1 cellular context compared by ENCODE assay signal in the genomic region with DNA sequence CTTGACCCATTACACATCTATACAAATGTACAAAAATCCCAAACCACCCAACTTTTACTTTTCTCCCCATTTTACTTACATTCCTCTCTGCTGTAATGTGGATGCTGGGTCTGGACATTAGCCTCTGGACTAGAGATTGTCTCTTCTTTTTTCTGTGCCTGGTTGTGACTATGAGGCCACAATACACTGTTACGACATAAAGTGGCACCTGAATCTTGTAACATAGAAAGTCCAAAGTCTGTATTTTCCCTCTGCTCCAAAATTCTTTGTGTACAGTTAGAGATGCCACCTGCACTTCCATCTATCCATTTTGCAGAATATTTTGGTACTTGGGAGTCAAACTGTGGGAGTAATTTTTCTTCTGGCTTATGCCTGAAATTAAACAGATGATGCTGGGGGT.
TF ChIP-seq lines count a peak whose summit lies in the region.

No MANE protein-coding gene starts in this region.

TF ChIP-seq in SK-N-SH treated with all-trans-retinoic acid at 6 μM for 48 hours, 23 proteins besides CTCF, POLR2A, EP300 and RAD21 (continued from another document):
- TF ChIP-seq, protein P1, sequence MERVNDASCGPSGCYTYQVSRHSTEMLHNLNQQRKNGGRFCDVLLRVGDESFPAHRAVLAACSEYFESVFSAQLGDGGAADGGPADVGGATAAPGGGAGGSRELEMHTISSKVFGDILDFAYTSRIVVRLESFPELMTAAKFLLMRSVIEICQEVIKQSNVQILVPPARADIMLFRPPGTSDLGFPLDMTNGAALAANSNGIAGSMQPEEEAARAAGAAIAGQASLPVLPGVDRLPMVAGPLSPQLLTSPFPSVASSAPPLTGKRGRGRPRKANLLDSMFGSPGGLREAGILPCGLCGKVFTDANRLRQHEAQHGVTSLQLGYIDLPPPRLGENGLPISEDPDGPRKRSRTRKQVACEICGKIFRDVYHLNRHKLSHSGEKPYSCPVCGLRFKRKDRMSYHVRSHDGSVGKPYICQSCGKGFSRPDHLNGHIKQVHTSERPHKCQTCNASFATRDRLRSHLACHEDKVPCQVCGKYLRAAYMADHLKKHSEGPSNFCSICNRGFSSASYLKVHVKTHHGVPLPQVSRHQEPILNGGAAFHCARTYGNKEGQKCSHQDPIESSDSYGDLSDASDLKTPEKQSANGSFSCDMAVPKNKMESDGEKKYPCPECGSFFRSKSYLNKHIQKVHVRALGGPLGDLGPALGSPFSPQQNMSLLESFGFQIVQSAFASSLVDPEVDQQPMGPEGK (CRISPR knock-in tag; IDR thresholded peaks at IDR 0.05; ENCODE audit: borderline replicate concordance) = no peak
- TF ChIP-seq ESRRG (CRISPR knock-in tag; IDR thresholded peaks at IDR 0.05) = no peak
- no peak for TF ChIP-seq ZC3H10 (CRISPR knock-in tag; IDR thresholded peaks at IDR 0.05)
- TF ChIP-seq GLIS3 (CRISPR knock-in tag; IDR thresholded peaks at IDR 0.05) = no peak
- TF ChIP-seq, protein P2, sequence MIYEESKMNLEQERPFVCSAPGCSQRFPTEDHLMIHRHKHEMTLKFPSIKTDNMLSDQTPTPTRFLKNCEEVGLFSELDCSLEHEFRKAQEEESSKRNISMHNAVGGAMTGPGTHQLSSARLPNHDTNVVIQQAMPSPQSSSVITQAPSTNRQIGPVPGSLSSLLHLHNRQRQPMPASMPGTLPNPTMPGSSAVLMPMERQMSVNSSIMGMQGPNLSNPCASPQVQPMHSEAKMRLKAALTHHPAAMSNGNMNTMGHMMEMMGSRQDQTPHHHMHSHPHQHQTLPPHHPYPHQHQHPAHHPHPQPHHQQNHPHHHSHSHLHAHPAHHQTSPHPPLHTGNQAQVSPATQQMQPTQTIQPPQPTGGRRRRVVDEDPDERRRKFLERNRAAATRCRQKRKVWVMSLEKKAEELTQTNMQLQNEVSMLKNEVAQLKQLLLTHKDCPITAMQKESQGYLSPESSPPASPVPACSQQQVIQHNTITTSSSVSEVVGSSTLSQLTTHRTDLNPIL (CRISPR knock-in tag; IDR thresholded peaks at IDR 0.05; ENCODE audit: low read depth) = no peak
- TF ChIP-seq RARB (CRISPR knock-in tag; IDR thresholded peaks at IDR 0.05) = no peak
- TF ChIP-seq ZNF8 (CRISPR knock-in tag; IDR thresholded peaks at IDR 0.05) = no peak
- TF ChIP-seq SNAI2 (CRISPR knock-in tag; IDR thresholded peaks at IDR 0.05) = no peak
